ENCODE assay signal across 18 cellular contexts in genomic region chr11:106031210-106031845, GRCh38. TPM values are rescaled to one million over a fixed set of nuclear protein-coding genes. Genes with fewer than 3 reads are reported as not detected.
DNase-seq lines count a peak whose midpoint lies in the region; ATAC-seq, FAIRE-seq and TF ChIP-seq lines count a peak whose summit lies in the region.
"Had no signal": no experiment of that assay in that cellular context is flagged by ENCODE, and none has a peak within 500 bp of the region (broad histone marks: within the 10 kb centered on the region; RNA-seq: fewer than 3 reads in every experiment).

No MANE protein-coding gene starts in this region.

- peaks cover 7% of the 10 kb centered on the region for H3K4me1 Mint-ChIP-seq in MCF 10A (ENCODE audit: insufficient read depth, unreplicated experiment)
- H3K4me1 Mint-ChIP-seq in stimulated activated memory B cell treated with anti-CD40 and anti-IgM and Interleukin-4, amounts not matched to agents 10 μg/mL and 1 μg/mL and 100 μg/mL, for 72 hours, result no peaks in the 10 kb centered on the region
- H3K4me1 Mint-ChIP-seq: CD4-positive, alpha-beta memory T cell had no signal

- H3K27me3 Mint-ChIP-seq in MCF 10A (ENCODE audit: insufficient read depth, unreplicated experiment), result no peaks in the 10 kb centered on the region
- H3K27me3 Mint-ChIP-seq in stimulated activated memory B cell treated with anti-CD40 and anti-IgM and Interleukin-4, amounts not matched to agents 10 μg/mL and 1 μg/mL and 100 μg/mL, for 72 hours, result peaks cover 35% of the 10 kb centered on the region

- no peak for TF ChIP-seq POLR2A in breast epithelium (IDR thresholded peaks at IDR 0.05)

- no peaks in the 10 kb centered on the region for H3K4me1 ChIP-seq in breast epithelium
- H3K4me1 ChIP-seq: uterus had no signal

- H3K9me3 Mint-ChIP-seq in MCF 10A (ENCODE audit: unreplicated experiment), result no peaks in the 10 kb centered on the region
- peaks cover 3% of the 10 kb centered on the region for H3K9me3 Mint-ChIP-seq in stimulated activated memory B cell treated with anti-CD40 and anti-IgM and Interleukin-4, amounts not matched to agents 10 μg/mL and 1 μg/mL and 100 μg/mL, for 72 hours

- no peak for ATAC-seq in stimulated activated memory B cell treated with anti-CD40 and anti-IgM and Interleukin-4, amounts not matched to agents 10 μg/mL and 1 μg/mL and 100 μg/mL, for 72 hours
- no peak for ATAC-seq in HG03108 (IDR thresholded peaks at IDR 0.05; ENCODE audit: unreplicated experiment)
- ATAC-seq: activated CD8-positive, alpha-beta T cell treated with anti-CD3 and anti-CD28 coated beads for 36 hours; sciatic nerve had no signal

- CTCF ChIA-PET in MCF 10A (lab: Yijun Ruan, JAX), result interaction anchor here (0.6 to 1.9 kb wide), 2 partner anchors 11 to 29 kb away, joined by 3 to 4 read pairs; no protein-coding TSS in a partner anchor

- FAIRE-seq in urothelium cell line (lab: Jason Lieb, UNC), result peak; percentile 13
- FAIRE-seq: frontal cortex, H54 had no signal

- no peak for TF ChIP-seq CTCF in MCF 10A (IDR thresholded peaks at IDR 0.05; ENCODE audit: unreplicated experiment)
- no peak for TF ChIP-seq CTCF in breast epithelium (IDR thresholded peaks at IDR 0.05)
- TF ChIP-seq CTCF in epithelial cell of proximal tubule (conservative IDR thresholded peaks at IDR 0.05; ENCODE audit: low read depth, low read length), result no peak

- no peak overlapping the region for H3K4me3 ChIP-seq in breast epithelium
- H3K4me3 ChIP-seq in epithelial cell of proximal tubule (ENCODE audit: low read depth, low read length), result no peak overlapping the region
- H3K4me3 ChIP-seq: uterus had no signal

- H3K36me3 Mint-ChIP-seq in MCF 10A (ENCODE audit: insufficient read depth, unreplicated experiment), result no peaks in the 10 kb centered on the region
- H3K36me3 Mint-ChIP-seq in stimulated activated memory B cell treated with anti-CD40 and anti-IgM and Interleukin-4, amounts not matched to agents 10 μg/mL and 1 μg/mL and 100 μg/mL, for 72 hours, result no peaks in the 10 kb centered on the region
- H3K36me3 Mint-ChIP-seq: CD4-positive, alpha-beta memory T cell had no signal

- DNase-seq in MCF 10A (ENCODE audit: unreplicated experiment) (peak; percentile 28), breast epithelium (ENCODE audit: low spot score in 2 of 2) (no peak), M059J (ENCODE audit: low read depth) (peak; percentile 69), epithelial cell of proximal tubule (ENCODE audit: low read depth) (peak; percentile 61), urothelium cell line (ENCODE audit: low spot score) (no peak), LoVo (ENCODE audit: low spot score) (no peak)
- DNase-seq: activated CD8-positive, alpha-beta T cell treated with anti-CD3 and anti-CD28 coated beads for 36 hours; activated effector memory CD4-positive, alpha-beta T cell treated with Interleukin-2 at 50 U/mL for 16 hours; CD4-positive, alpha-beta memory T cell; MM.1S; stimulated activated CD4-positive, alpha-beta T cell treated with anti-CD3 and anti-CD28 coated beads, Interleukin-4, amount 100 ng/mL, for 24 hours; uterus had no signal

- no peak overlapping the region for H3K4me3 Mint-ChIP-seq in MCF 10A (ENCODE audit: unreplicated experiment)
- no peak overlapping the region for H3K4me3 Mint-ChIP-seq in stimulated activated memory B cell treated with anti-CD40 and anti-IgM and Interleukin-4, amounts not matched to agents 10 μg/mL and 1 μg/mL and 100 μg/mL, for 72 hours
- H3K4me3 Mint-ChIP-seq: activated CD8-positive, alpha-beta T cell treated with anti-CD3 and anti-CD28 coated beads for 36 hours; CD4-positive, alpha-beta memory T cell had no signal

- no TSS peak for BruUV-seq in MCF 10A (replicated peaks; lab: Mats Ljungman, UMichigan)

- POLR2A ChIA-PET in MCF 10A (lab: Yijun Ruan, JAX), result interaction anchor here (2.2 to 4.2 kb wide), 2 partner anchors 9 to 46 kb away, joined by 5 to 28 read pairs; partner anchors contain the start of genes AASDHPPT, KBTBD3 and MSANTD4

- H3K27ac Mint-ChIP-seq in MCF 10A (ENCODE audit: low read depth, unreplicated experiment), result peak overlapping the region; percentile 80
- H3K27ac Mint-ChIP-seq in stimulated activated memory B cell treated with anti-CD40 and anti-IgM and Interleukin-4, amounts not matched to agents 10 μg/mL and 1 μg/mL and 100 μg/mL, for 72 hours, result no peak overlapping the region
- H3K27ac Mint-ChIP-seq: activated CD8-positive, alpha-beta T cell treated with anti-CD3 and anti-CD28 coated beads for 36 hours; CD4-positive, alpha-beta memory T cell had no signal

- H3K9me3 ChIP-seq in breast epithelium, result no peaks in the 10 kb centered on the region
- H3K9me3 ChIP-seq: neutrophil, uterus had no signal

- peaks cover 0 to 3% of the 10 kb centered on the region in 2 donors for H3K27me3 ChIP-seq in breast epithelium
- H3K27me3 ChIP-seq: uterus had no signal

- intact Hi-C loops in MCF 10A (cut with micrococcal nuclease), result no loop called here
- intact Hi-C loops in breast epithelium (cut with DNase I; ENCODE audit: low total_unique reads), result no loop called here

- H3K36me3 ChIP-seq in breast epithelium, result no peaks in the 10 kb centered on the region
- H3K36me3 ChIP-seq: neutrophil, uterus had no signal

- H3K27ac ChIP-seq in breast epithelium, result no peak overlapping the region
- H3K27ac ChIP-seq: neutrophil, uterus had no signal

RNA-seq across cellular contexts. Expression of gene MSANTD4, which starts 9.3 kb away (rescaled TPM):
- total RNA-seq in MCF 10A (2022) (31.2 and 36.0 TPM in 2 replicates), breast epithelium (10 to 100 TPM; 18.9 to 29.0 (median 22.3) TPM), epithelial cell of proximal tubule (14.9 and 24.4 TPM in 2 replicates)
- 20.5 and 30.3 TPM in 2 replicates for total RNA-seq in M059J (2014; rRNA removed; shearing (Covaris generic))

RNA-seq across cellular contexts. Expression of gene KBTBD3, which starts 45.8 kb away (rescaled TPM):
- 2.9 and 5.1 TPM in 2 replicates for total RNA-seq in MCF 10A (2022)
- 10 to 100 TPM in 2 of 3 donors, 1 to 10 TPM in 1; 5.0 to 15.4 (median 13.6) TPM for total RNA-seq in breast epithelium
- total RNA-seq in M059J (2014; rRNA removed; shearing (Covaris generic)), result 2.6 and 3.6 TPM in 2 replicates
- total RNA-seq in epithelial cell of proximal tubule, result 4.2 and 5.2 TPM in 2 replicates

RNA-seq across cellular contexts. Expression of gene AASDHPPT, which starts 46.1 kb away (rescaled TPM):
- 55.3 and 56.3 TPM in 2 replicates for total RNA-seq in MCF 10A (2022)
- total RNA-seq in breast epithelium, result 10 to 100 TPM; 28.6 to 59.7 (median 36.4) TPM
- total RNA-seq in M059J (2014; rRNA removed; shearing (Covaris generic)), result 50.0 and 58.6 TPM in 2 replicates
- total RNA-seq in epithelial cell of proximal tubule, result 48.8 and 60.8 TPM in 2 replicates

Comparison
In these comparisons a context has a peak if more than half of its experiments do, and no peak if none do; other contexts are left out.
1. DNase-seq: peak in MCF 10A (single experiment), M059J (single experiment) and epithelial cell of proximal tubule (single experiment); none in breast epithelium (0 of 2), urothelium cell line (single experiment) and LoVo (single experiment).